8 cellular contexts compared by ENCODE assay signal in genomic region chr15:64825431-64826294, GRCh38. TPM values are rescaled to one million over a fixed set of nuclear protein-coding genes. Genes with fewer than 3 reads are reported as not detected.
A peak's percentile ranks its signal among the peaks of the same experiment; 100 is the strongest.
DNase-seq lines count a peak whose midpoint lies in the region; ATAC-seq and TF ChIP-seq lines count a peak whose summit lies in the region.

Gene PIF1, minus strand, starts transcription at chr15:64825647. Its CDS starts 1,312 bp downstream, at chr15:64824335.

- no peaks in the 10 kb centered on the region for H3K36me3 ChIP-seq in CD4-positive, CD25-positive, alpha-beta regulatory T cell (ENCODE audit: control insufficient read depth, insufficient read depth, low read length)
- peaks cover 0 to 5% of the 10 kb centered on the region in 2 donors for H3K36me3 ChIP-seq in left lung

- peak within 1 kb of the TSS; percentile 51 for H3K27ac ChIP-seq in CD4-positive, CD25-positive, alpha-beta regulatory T cell (ENCODE audit: insufficient read depth, low read length, poor library complexity, severe bottlenecking)
- peak within 1 kb of the TSS; percentile 71 to 79 for H3K27ac ChIP-seq in left lung

- H3K27me3 Mint-ChIP-seq in CD4-positive, CD25-positive, alpha-beta regulatory T cell, result peaks cover 4% of the 10 kb centered on the region

- DNase-seq in CD4-positive, CD25-positive, alpha-beta regulatory T cell, result peak; percentile 86 to 99 (median 92)
- DNase-seq in NCI-H774 (lab: John Stamatoyannopoulos, UW) (peak; percentile 93), dermis blood vessel endothelial cell (peak; percentile 99), left lung (peak; percentile 87 to 90)
- peak; percentile 52 to 88 for DNase-seq in activated CD4-positive, alpha-beta T cell treated with anti-CD3 and anti-CD28 coated beads, Interleukin-2, amount 50 U/mL, for 24 hours (ENCODE audit: low read depth in 1 of 2, low spot score in 1 of 2)
- DNase-seq in stimulated activated CD4-positive, alpha-beta T cell treated with anti-CD3 and anti-CD28 coated beads, Interleukin-2, amount 100 ng/mL, for 48 hours, result peak; percentile 73 to 82

- peak within 1 kb of the TSS; percentile 84 for H3K4me3 ChIP-seq in CD4-positive, CD25-positive, alpha-beta regulatory T cell (ENCODE audit: low read depth, low read length)
- peak within 1 kb of the TSS; percentile 27 to 44 for H3K4me3 ChIP-seq in left lung

- H3K4me3 Mint-ChIP-seq in CD4-positive, CD25-positive, alpha-beta regulatory T cell, result peak within 1 kb of the TSS; percentile 77 to 97 (median 88)

- intact Hi-C loops in left lung (cut with DNase I), result no loop called here

- peaks cover 4 to 30% (median 23%) of the 10 kb centered on the region in 4 donors for H3K4me1 Mint-ChIP-seq in CD4-positive, CD25-positive, alpha-beta regulatory T cell

- H3K27ac Mint-ChIP-seq in CD4-positive, CD25-positive, alpha-beta regulatory T cell, result peak within 1 kb of the TSS; percentile 17 to 85 (median 73)

- H3K9me3 Mint-ChIP-seq in CD4-positive, CD25-positive, alpha-beta regulatory T cell, result peaks cover 0 to 2% (median 0%) of the 10 kb centered on the region in 7 donors

- H3K36me3 Mint-ChIP-seq in CD4-positive, CD25-positive, alpha-beta regulatory T cell, result no peaks in the 10 kb centered on the region

- no peaks in the 10 kb centered on the region for H3K9me3 ChIP-seq in CD4-positive, CD25-positive, alpha-beta regulatory T cell (ENCODE audit: control insufficient read depth in 2 of 2, low read length in 2 of 2)
- no peaks in the 10 kb centered on the region for H3K9me3 ChIP-seq in left lung

- no peak for TF ChIP-seq CTCF in left lung (IDR thresholded peaks at IDR 0.05)

- peaks cover 26% of the 10 kb centered on the region for H3K4me1 ChIP-seq in CD4-positive, CD25-positive, alpha-beta regulatory T cell (ENCODE audit: control insufficient read depth, insufficient read depth, low read length, poor library complexity, severe bottlenecking)
- peaks cover 15 to 31% of the 10 kb centered on the region in 2 donors for H3K4me1 ChIP-seq in left lung

- no peaks in the 10 kb centered on the region for H3K27me3 ChIP-seq in CD4-positive, CD25-positive, alpha-beta regulatory T cell (ENCODE audit: control insufficient read depth, insufficient read depth, low read length)
- peaks cover 0 to 17% of the 10 kb centered on the region in 2 donors for H3K27me3 ChIP-seq in left lung

- ATAC-seq in CD4-positive, CD25-positive, alpha-beta regulatory T cell (ENCODE audit: low read depth in 2 of 2), result peak; percentile 98 to 99
- peak; percentile 78 for ATAC-seq in GM19438 (IDR thresholded peaks at IDR 0.05; ENCODE audit: low read depth, unreplicated experiment)
- ATAC-seq in HG03571 (IDR thresholded peaks at IDR 0.05; ENCODE audit: unreplicated experiment), result peak; percentile 82
- ATAC-seq in left lung, result peak; percentile 99

RNA-seq across cellular contexts. Expression of gene PIF1, which starts in this region (rescaled TPM):
- total RNA-seq in CD4-positive, CD25-positive, alpha-beta regulatory T cell, result 0.37 TPM
- polyA plus RNA-seq in CD4-positive, CD25-positive, alpha-beta regulatory T cell, result under 1 TPM in 3 of 4 donors, not detected in 1; 0.07 to 0.34 (median 0.24) TPM
- total RNA-seq in dermis blood vessel endothelial cell (5.4 and 16.5 TPM in 2 replicates), left lung (1 to 10 TPM; 1.6 to 2.7 TPM)

Comparison
In these comparisons a context has a peak if more than half of its experiments do, and no peak if none do; other contexts are left out.
1. Peak in every context shown above with its lines: DNase-seq, ATAC-seq, H3K4me3 ChIP-seq and H3K27ac ChIP-seq.
2. Peak in DNase-seq, ATAC-seq, H3K4me3 ChIP-seq and H3K27ac ChIP-seq in CD4-positive, CD25-positive, alpha-beta regulatory T cell; RNA of the gene not detected or under 1 TPM.